In genomic region chr12:124445121-124445718, GRCh38 we compare ENCODE assay signal across 18 cellular contexts.
A peak's percentile ranks its signal among the peaks of the same experiment; 100 is the strongest.
DNase-seq lines count a peak whose midpoint lies in the region; ATAC-seq and TF ChIP-seq lines count a peak whose summit lies in the region.
"Had no signal": no experiment of that assay in that cellular context is flagged by ENCODE, and none has a peak within 500 bp of the region (broad histone marks: within the 10 kb centered on the region; RNA-seq: fewer than 3 reads in every experiment).

No MANE protein-coding gene starts in this region.

- peak; percentile 86 for DNase-seq in H7
- DNase-seq in RWPE1 (ENCODE audit: low spot score) = no peak
- peak; percentile 68 for DNase-seq in glutamatergic neuron
- DNase-seq in stimulated activated CD4-positive, alpha-beta T cell treated with anti-CD3 and anti-CD28 coated beads, Interleukin-4, amount 100 ng/mL, for 4 hours = no peak
- no peak for DNase-seq in globus pallidus (ENCODE audit: low spot score)
- no peak for DNase-seq in NCI-H1417 treated with DMSO at 0.1 percent for 48 hours (lab: John Stamatoyannopoulos, UW)
- DNase-seq: activated CD4-positive, alpha-beta T cell treated with anti-CD3 and anti-CD28 coated beads, Interleukin-2, amount 10 ng/mL, durations not matched to agents 7 days and 5 days; activated gamma-delta T cell treated with Interleukin-2 at 50 U/mL for 16 hours; amniotic stem cell; left colon; NCI-H1105 treated with DMSO at 0.1 percent for 48 hours; NK-92 treated with Interleukin-12 subunit alpha and Interleukin-12 subunit beta, amount 100 ng/mL, for 24 hours; stimulated activated CD8-positive, alpha-beta memory T cell treated with anti-CD3 and anti-CD28 coated beads, Interleukin-4, amount 100 ng/mL, for 48 hours had no signal

- H3K9me3 Mint-ChIP-seq in glutamatergic neuron (ENCODE audit: unreplicated experiment) = peaks cover 21% of the 10 kb centered on the region
- H3K9me3 Mint-ChIP-seq: activated CD4-positive, alpha-beta T cell treated with anti-CD3 and anti-CD28 coated beads, Interleukin-2, amount 10 ng/mL, durations not matched to agents 7 days and 5 days had no signal

- CTCF ChIA-PET in RWPE1 (lab: Yijun Ruan, JAX) = no interaction called here

- H3K4me3 Mint-ChIP-seq in glutamatergic neuron (ENCODE audit: unreplicated experiment) = no peak overlapping the region
- H3K4me3 Mint-ChIP-seq: activated CD4-positive, alpha-beta T cell treated with anti-CD3 and anti-CD28 coated beads, Interleukin-2, amount 10 ng/mL, durations not matched to agents 7 days and 5 days had no signal

- H3K27ac Mint-ChIP-seq in glutamatergic neuron (ENCODE audit: unreplicated experiment) = peak overlapping the region; percentile 82
- H3K27ac Mint-ChIP-seq: activated CD4-positive, alpha-beta T cell treated with anti-CD3 and anti-CD28 coated beads, Interleukin-2, amount 10 ng/mL, durations not matched to agents 7 days and 5 days had no signal

- no peak for ATAC-seq in GM18519 (IDR thresholded peaks at IDR 0.05; ENCODE audit: low FRiP score, unreplicated experiment)
- ATAC-seq: HCT116 had no signal

- no peak overlapping the region for H3K9ac ChIP-seq in rectal smooth muscle tissue (ENCODE audit: low read length)

- peaks cover 39% of the 10 kb centered on the region for H3K4me1 Mint-ChIP-seq in glutamatergic neuron (ENCODE audit: low read depth, unreplicated experiment)

- TF ChIP-seq CTCF in RWPE1 (conservative IDR thresholded peaks at IDR 0.05; ENCODE audit: low read depth) (no peak), glutamatergic neuron (IDR thresholded peaks at IDR 0.05; ENCODE audit: partially characterized antibody, unreplicated experiment) (no peak)

- peaks cover 24% of the 10 kb centered on the region for H3K27me3 Mint-ChIP-seq in glutamatergic neuron (ENCODE audit: unreplicated experiment)
- H3K27me3 Mint-ChIP-seq: activated CD4-positive, alpha-beta T cell treated with anti-CD3 and anti-CD28 coated beads, Interleukin-2, amount 10 ng/mL, durations not matched to agents 7 days and 5 days had no signal

- H3K27me3 ChIP-seq in H7 (ENCODE audit: control insufficient read depth, insufficient read depth, low read length) = no peaks in the 10 kb centered on the region
- H3K27me3 ChIP-seq in rectal smooth muscle tissue (ENCODE audit: control insufficient read depth, insufficient read depth, low read length) = no peaks in the 10 kb centered on the region
- H3K27me3 ChIP-seq: hepatocyte, ovary had no signal

- H3K4me3 ChIP-seq in H7 (ENCODE audit: insufficient read depth, low read depth, low read length) (no peak overlapping the region), rectal smooth muscle tissue (ENCODE audit: low read length) (no peak overlapping the region)
- H3K4me3 ChIP-seq: hepatocyte, ovary had no signal

- H3K4me1 ChIP-seq in rectal smooth muscle tissue (ENCODE audit: control insufficient read depth, insufficient read depth, low read length) = peaks cover 13% of the 10 kb centered on the region

- no peaks in the 10 kb centered on the region; the same call in none of the 2 replicates for H3K36me3 ChIP-seq in H7 (replicated peaks; ENCODE audit: control insufficient read depth, insufficient read depth, low read length)
- H3K36me3 ChIP-seq in rectal smooth muscle tissue (ENCODE audit: control insufficient read depth, insufficient read depth, low read length) = peaks cover 9% of the 10 kb centered on the region
- H3K36me3 ChIP-seq: ovary had no signal

- POLR2A ChIA-PET in RWPE1 (lab: Yijun Ruan, JAX; ENCODE audit: low non-redundant PET) = no interaction called here

- H3K27ac ChIP-seq in RWPE1 = peak overlapping the region; percentile 90
- H3K27ac ChIP-seq in rectal smooth muscle tissue (ENCODE audit: low read depth, low read length) = peak overlapping the region; percentile 66
- H3K27ac ChIP-seq: hepatocyte, ovary had no signal

- no peaks in the 10 kb centered on the region for H3K36me3 Mint-ChIP-seq in glutamatergic neuron (ENCODE audit: unreplicated experiment)

Comparison
In these comparisons a context has a peak if more than half of its experiments do, and no peak if none do; other contexts are left out.
1. DNase-seq: peak in H7 (single experiment) and glutamatergic neuron (single experiment); none in RWPE1 (single experiment), stimulated activated CD4-positive, alpha-beta T cell treated with anti-CD3 and anti-CD28 coated beads, Interleukin-4, amount 100 ng/mL, for 4 hours (0 of 2), globus pallidus (single experiment) and NCI-H1417 treated with DMSO at 0.1 percent for 48 hours (single experiment).